Comparison of ENCODE assay signal across 15 cellular contexts in the genomic region with DNA sequence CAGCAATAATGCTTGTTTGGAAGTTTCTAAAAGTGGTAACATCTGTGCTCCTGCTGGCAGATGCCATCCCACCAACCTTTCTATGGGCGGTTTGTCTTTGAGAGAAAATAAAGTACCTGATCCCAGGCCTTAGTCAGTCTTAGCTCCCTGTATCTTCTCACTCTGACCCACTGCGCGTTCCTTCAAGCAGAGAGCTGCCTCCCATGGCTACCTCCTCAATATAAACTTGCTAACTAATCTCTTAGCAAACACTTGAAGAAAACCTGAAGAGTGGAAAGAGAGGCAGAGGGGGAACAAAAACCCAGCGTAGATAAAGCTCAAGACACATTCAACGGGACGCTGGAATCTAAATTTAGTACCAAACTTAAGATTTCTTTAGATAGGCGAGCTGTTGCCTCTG. TPM values are rescaled to one million over a fixed set of nuclear protein-coding genes. Genes with fewer than 3 reads are reported as not detected.
DNase-seq lines count a peak whose midpoint lies in the region; ATAC-seq, FAIRE-seq and TF ChIP-seq lines count a peak whose summit lies in the region.
"Had no signal": no experiment of that assay in that cellular context is flagged by ENCODE, and none has a peak within 500 bp of the region (broad histone marks: within the 10 kb centered on the region; RNA-seq: fewer than 3 reads in every experiment).

No MANE protein-coding gene starts in this region.

- no peak for FAIRE-seq in K562 (lab: Jason Lieb, UNC)
- FAIRE-seq: GM12892 had no signal

- H3K27me3 Mint-ChIP-seq in nephron (ENCODE audit: low read depth), result no peaks in the 10 kb centered on the region

- intact Hi-C loops in K562 (cut with micrococcal nuclease), result no loop called here
- intact Hi-C loops in esophagus muscularis mucosa (cut with DNase I), result no loop called here

- no peak for TF ChIP-seq CTCF in K562 (IDR thresholded peaks at IDR 0.05 in 2 of 3, conservative IDR thresholded peaks at IDR 0.05 in 1 of 3; ENCODE audit: insufficient read depth in 2 of 3, low read depth in 1 of 3, low read length in 3 of 3)
- TF ChIP-seq CTCF in esophagus muscularis mucosa (IDR thresholded peaks at IDR 0.05), result no peak
- TF ChIP-seq CTCF in nephron (IDR thresholded peaks at IDR 0.05; ENCODE audit: unreplicated experiment in 3 of 3), result no peak
- TF ChIP-seq CTCF in thoracic aorta (IDR thresholded peaks at IDR 0.05), result no peak
- TF ChIP-seq CTCF in WERI-Rb-1 (IDR thresholded peaks at IDR 0.05; ENCODE audit: low read depth, low read length), result no peak

- H2AFZ ChIP-seq in K562 (ENCODE audit: low read depth, low read length), result no peak overlapping the region

- H3K36me3 ChIP-seq in K562 (ENCODE audit: control insufficient read depth, insufficient read depth, low read length), result peaks cover 86% of the 10 kb centered on the region
- no peaks in the 10 kb centered on the region for H3K36me3 ChIP-seq in esophagus muscularis mucosa
- no peaks in the 10 kb centered on the region for H3K36me3 ChIP-seq in thoracic aorta
- no peaks in the 10 kb centered on the region for H3K36me3 ChIP-seq in WERI-Rb-1
- H3K36me3 ChIP-seq: gastroesophageal sphincter had no signal

- H3K9me1 ChIP-seq in K562 (ENCODE audit: control insufficient read depth, insufficient read depth, low read length), result no peaks in the 10 kb centered on the region

- H3K4me1 ChIP-seq in K562 (replicated peaks in 1 of 2; ENCODE audit: control insufficient read depth in 2 of 2, insufficient read depth in 2 of 2, low read length in 2 of 2) (peaks cover 11 to 62% of the 10 kb centered on the region in 2 experiments), esophagus muscularis mucosa (peaks cover 4 to 49% (median 29%) of the 10 kb centered on the region in 4 donors), thoracic aorta (ENCODE audit: control insufficient read depth in 1 of 2, low read depth in 2 of 2) (peaks cover 53 to 69% of the 10 kb centered on the region in 2 donors)

- CTCF ChIA-PET in K562 (lab: Yijun Ruan, JAX; ENCODE audit: low intra/inter-chr PET ratio), result no interaction called here

- no peak for DNase-seq in K562 (ENCODE audit: extremely low read depth in 1 of 4, low spot score in 3 of 4)
- DNase-seq in esophagus muscularis mucosa (ENCODE audit: extremely low spot score), result no peak
- no peak for DNase-seq in thoracic aorta (ENCODE audit: low spot score)
- no peak for DNase-seq in NOMO-1 treated with DMSO at 0.1 percent for 48 hours (lab: John Stamatoyannopoulos, UW; ENCODE audit: unreplicated experiment)
- no peak for DNase-seq in WERI-Rb-1
- DNase-seq: cerebellar nuclear complex, NCI-H1930, NCI-H510A, SHP77 treated with DMSO at 0.1 percent for 48 hours, T-helper 17 cell had no signal

- no peaks in the 10 kb centered on the region for H3K27me3 ChIP-seq in K562 (ENCODE audit: control insufficient read depth in 2 of 2, insufficient read depth in 2 of 2, low read length in 2 of 2)
- peaks cover 0 to 11% (median 0%) of the 10 kb centered on the region in 4 donors for H3K27me3 ChIP-seq in esophagus muscularis mucosa
- H3K27me3 ChIP-seq in thoracic aorta (replicated peaks; ENCODE audit: insufficient read depth), result no peaks in the 10 kb centered on the region
- H3K27me3 ChIP-seq in WERI-Rb-1 (ENCODE audit: insufficient read depth, low read depth, severe bottlenecking), result no peaks in the 10 kb centered on the region
- H3K27me3 ChIP-seq: gastroesophageal sphincter had no signal

- in situ Hi-C loops in K562 (cut with MboI), result no loop called here

- H4K20me1 ChIP-seq in K562 (replicated peaks; ENCODE audit: control insufficient read depth, insufficient read depth, low read length), result peaks cover 15% of the 10 kb centered on the region

- no peak overlapping the region for H3K4me2 ChIP-seq in K562 (ENCODE audit: insufficient read depth, low read length)

- 0 out of 3 replicates have a peak, but pooled peaks have one; percentile 6 for ATAC-seq in K562
- no peak for ATAC-seq in thoracic aorta (ENCODE audit: insufficient number of reproducible peaks, low FRiP score, low read depth)
- no peak for ATAC-seq in HG02870 (IDR thresholded peaks at IDR 0.05; ENCODE audit: unreplicated experiment)
- ATAC-seq: gastroesophageal sphincter, T-helper 17 cell had no signal

- H3K4me3 ChIP-seq in K562 (no peak overlapping the region), esophagus muscularis mucosa (no peak overlapping the region), thoracic aorta (peak overlapping the region; percentile 7), WERI-Rb-1 (ENCODE audit: low read depth, low read length) (no peak overlapping the region)
- H3K4me3 ChIP-seq: gastroesophageal sphincter had no signal

- no peak for TF ChIP-seq RAD21 in K562 (CRISPR knock-in tag; conservative IDR thresholded peaks at IDR 0.05 in 1 of 2, IDR thresholded peaks at IDR 0.05 in 1 of 2)

- peaks cover 97% of the 10 kb centered on the region for H3K79me2 ChIP-seq in K562 (ENCODE audit: control insufficient read depth, insufficient read depth, low read length)

- peak overlapping the region; percentile 64 to 99 (median 80) for H3K27ac Mint-ChIP-seq in nephron
- H3K27ac Mint-ChIP-seq: activated T-helper 2 cell treated with anti-CD3 and anti-CD28 coated beads, Interferon-gamma antibody, Interleukin-2, Interleukin-4, amounts not matched to agents 10 μg/mL and 5 μg/mL and 100 μg/mL, durations not matched to agents 14 hours and 24 hours and 36 hours; T-helper 17 cell had no signal

- H3K27ac ChIP-seq in K562 (ENCODE audit: extremely low read depth, low read depth, low read length) (peak overlapping the region; percentile 18; the same call in 1 of the 3 replicates), esophagus muscularis mucosa (replicated peaks in 1 of 4) (peak overlapping the region in 3 of 4 donors; percentile 2 to 32 (median 4)), thoracic aorta (peak overlapping the region in 1 of 2 donors; percentile 99), WERI-Rb-1 (no peak overlapping the region)

- peaks cover 80% of the 10 kb centered on the region for H3K4me1 Mint-ChIP-seq in nephron

- TF ChIP-seq EP300 in K562 (IDR thresholded peaks at IDR 0.05; ENCODE audit: low read length) (no peak), esophagus muscularis mucosa (IDR thresholded peaks at IDR 0.05) (no peak)

- H3K9ac ChIP-seq in K562 (ENCODE audit: insufficient read depth in 1 of 2, low read depth in 2 of 2, low read length in 2 of 2), result no peak overlapping the region

- H3K36me3 Mint-ChIP-seq in nephron (ENCODE audit: low read depth), result peaks cover 29% of the 10 kb centered on the region

- WGBS in K562 (ENCODE audit: insufficient coverage, low coverage, missing lambda C conversion rate), result 43% methylated on average over 7 of the region's 7 CpGs
- WGBS in esophagus muscularis mucosa, result 84% methylated on average over 7 of the region's 7 CpGs

- no TSS peak for BruUV-seq in K562 (replicated peaks; lab: Mats Ljungman, UMichigan)

- peak overlapping the region in 1 of 3 experiments; percentile 14 for H3K4me3 Mint-ChIP-seq in nephron
- H3K4me3 Mint-ChIP-seq: T-helper 17 cell had no signal

- no peaks in the 10 kb centered on the region for H3K9me3 Mint-ChIP-seq in nephron
- H3K9me3 Mint-ChIP-seq: activated T-helper 2 cell treated with anti-CD3 and anti-CD28 coated beads, Interferon-gamma antibody, Interleukin-2, Interleukin-4, amounts not matched to agents 10 μg/mL and 5 μg/mL and 100 μg/mL, durations not matched to agents 14 hours and 24 hours and 36 hours had no signal

- H3K9me3 ChIP-seq in K562 (replicated peaks; ENCODE audit: control insufficient read depth, insufficient read depth, low read depth, low read length) (no peaks in the 10 kb centered on the region), esophagus muscularis mucosa (no peaks in the 10 kb centered on the region), thoracic aorta (no peaks in the 10 kb centered on the region), WERI-Rb-1 (ENCODE audit: severe bottlenecking) (no peaks in the 10 kb centered on the region)
- H3K9me3 ChIP-seq: gastroesophageal sphincter had no signal

- TF ChIP-seq POLR2A in K562 (conservative IDR thresholded peaks at IDR 0.05) (0 out of 2 replicates have a peak, but pooled peaks have one; percentile 6), esophagus muscularis mucosa (IDR thresholded peaks at IDR 0.05; ENCODE audit: low read depth) (no peak)

- POLR2A ChIA-PET in K562 (lab: Yijun Ruan, JAX), result interaction anchor here (0.6 to 6.0 kb wide), 6 partner anchors 9 to 102 kb away, joined by 3 to 27 read pairs (median 5); no protein-coding TSS in a partner anchor

TF ChIP-seq in K562, 482 proteins besides CTCF, POLR2A, EP300 and RAD21:
- peak; percentile 66; the same call in 1 of the 2 replicates for TF ChIP-seq ZKSCAN1 (IDR thresholded peaks at IDR 0.05; ENCODE audit: low read depth, low read length)
- 0 out of 2 replicates have a peak, but pooled peaks have one; percentile 44 for TF ChIP-seq MEF2D (tag; conservative IDR thresholded peaks at IDR 0.05; ENCODE audit: low read depth)
- TF ChIP-seq BHLHE40 (IDR thresholded peaks at IDR 0.05; ENCODE audit: low read length), result no peak
TF ChIP-seq in K562: peak in this region for 2.

RNA-seq across cellular contexts. Expression of a gene that starts 17.6 kb away (rescaled TPM):
- total RNA-seq in K562 (2011; cell fraction: chromatin; rRNA removed; ENCODE audit: low replicate concordance), result 342 and 614 TPM in 2 replicates
- 113 and 153 TPM in 2 replicates for total RNA-seq in K562 (2011; cell fraction: nucleolus; rRNA removed)
- 327 and 692 TPM in 2 replicates for total RNA-seq in K562 (2011; cell fraction: nucleoplasm; rRNA removed)
- total RNA-seq in K562 (2014; rRNA removed), result 65.0 and 72.3 TPM in 2 replicates
- total RNA-seq in K562 (2014; rRNA removed; fragmentation: Illumina TruSeq; extraction: Trizol), result 87.9 and 96.2 TPM in 2 replicates
- total RNA-seq in K562 (2015; rRNA removed; fragmentation: Illumina TruSeq; extraction: Trizol), result 82.2 and 85.8 TPM in 2 replicates
- 101 and 113 TPM in 2 replicates for total RNA-seq in K562 (2021)
- 66.9 and 73.3 TPM in 2 replicates for polyA plus RNA-seq in K562 (2011; rRNA removed)
- polyA plus RNA-seq in K562 (2011; cell fraction: cytosol; rRNA removed), result 37.5 and 39.9 TPM in 2 replicates
- 143 and 148 TPM in 2 replicates for polyA plus RNA-seq in K562 (2011; cell fraction: nucleus; rRNA removed)
- 33.6 and 40.1 TPM in 2 replicates for polyA plus RNA-seq in K562 (2012)
- polyA plus RNA-seq in K562 (2014; fragmentation: Illumina TruSeq; extraction: Trizol), result 52.2 and 57.2 TPM in 2 replicates
- polyA plus RNA-seq in K562 (2014; fragmentation: Nextera tagmentation; extraction: Ambion mirVana), result 10 to 100 TPM; 15.1 to 30.1 TPM
- 46.5 and 50.2 TPM in 2 replicates for polyA plus RNA-seq in K562 (2014; rRNA removed)
- polyA minus RNA-seq in K562 (2011; rRNA and poly(A)+ RNA removed), result 369 and 399 TPM in 2 replicates
- 41.4 and 51.2 TPM in 2 replicates for polyA minus RNA-seq in K562 (2011; cell fraction: cytosol; rRNA and poly(A)+ RNA removed)
- 431 and 576 TPM in 2 replicates for polyA minus RNA-seq in K562 (2011; cell fraction: nucleus; rRNA and poly(A)+ RNA removed)
- 10 to 100 TPM; 41.2 to 68.3 (median 55.7) TPM for total RNA-seq in esophagus muscularis mucosa
- total RNA-seq in thoracic aorta, result 100 to 1,000 TPM; 122 to 190 TPM
